In the genomic region with DNA sequence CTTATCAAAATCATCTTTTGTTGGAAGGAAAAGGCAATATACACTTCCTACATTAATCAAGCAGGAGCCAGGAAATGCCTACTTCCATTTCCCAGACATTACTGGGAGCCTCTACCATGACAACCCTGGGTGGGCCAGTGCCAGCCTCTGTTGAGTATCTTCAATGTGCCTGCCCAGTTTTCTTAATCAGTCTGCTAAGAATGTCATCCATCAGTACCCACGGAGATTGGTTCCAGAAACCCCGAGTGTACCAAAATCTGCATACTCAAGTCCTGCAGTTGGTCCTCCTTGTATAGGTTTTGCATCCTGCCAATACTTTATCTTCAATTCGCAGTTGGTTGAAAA, we compare ENCODE assay signal across 25 cellular contexts.
DNase-seq lines count a peak whose midpoint lies in the region; ATAC-seq and TF ChIP-seq lines count a peak whose summit lies in the region.
"Had no signal": no experiment of that assay in that cellular context is flagged by ENCODE, and none has a peak within 500 bp of the region (broad histone marks: within the 10 kb centered on the region; RNA-seq: fewer than 3 reads in every experiment).

No MANE protein-coding gene starts in this region.

- no peaks in the 10 kb centered on the region for H3K9me3 Mint-ChIP-seq in naive B cell
- H3K9me3 Mint-ChIP-seq: activated T-cell treated with anti-CD3 and anti-CD28 coated beads, Interleukin-2, amount 50 U/mL, for 4 hours; CD8-positive, alpha-beta T cell; IgD-negative memory B cell; natural killer cell treated with Interleukin-12 subunit alpha and Interleukin-12 subunit beta and Interleukin-15 and Interleukin-18, amount 100 ng/mL, for 72 hours; WTC11 had no signal

- intact Hi-C loops in heart left ventricle (cut with DNase I) = no loop called here
- intact Hi-C loops in Right ventricle myocardium inferior (cut with DNase I) = no loop called here

- peaks cover 8 to 9% of the 10 kb centered on the region in 2 donors for H3K36me3 Mint-ChIP-seq in naive B cell
- H3K36me3 Mint-ChIP-seq: CD8-positive, alpha-beta T cell; natural killer cell treated with Interleukin-12 subunit alpha and Interleukin-12 subunit beta and Interleukin-15 and Interleukin-18, amount 100 ng/mL, for 72 hours; WTC11 had no signal

- no peaks in the 10 kb centered on the region for H3K27me3 Mint-ChIP-seq in naive B cell
- H3K27me3 Mint-ChIP-seq: IgD-negative memory B cell; natural killer cell treated with Interleukin-12 subunit alpha and Interleukin-12 subunit beta and Interleukin-15 and Interleukin-18, amount 100 ng/mL, for 72 hours had no signal

- peaks cover 0 to 42% (median 11%) of the 10 kb centered on the region in 12 donors for H3K4me1 ChIP-seq in heart left ventricle
- H3K4me1 ChIP-seq: Peyer's patch, tibial nerve had no signal

- H3K36me3 ChIP-seq in heart left ventricle = no peaks in the 10 kb centered on the region
- H3K36me3 ChIP-seq: brain microvascular endothelial cell, Peyer's patch, spleen, tibial nerve had no signal

- ATAC-seq in heart left ventricle (peak in 3 of 4 donors; percentile 21 to 44 (median 25)), Right ventricle myocardium inferior (no peak), GM19452 (IDR thresholded peaks at IDR 0.05; ENCODE audit: unreplicated experiment) (peak; percentile 23), HG02973 (IDR thresholded peaks at IDR 0.05; ENCODE audit: unreplicated experiment) (peak; percentile 11), naive B cell (ENCODE audit: low read depth in 2 of 2) (no peak)
- ATAC-seq: activated T-cell treated with anti-CD3 and anti-CD28 coated beads, Interleukin-2, amount 50 U/mL, for 4 hours; CD8-positive, alpha-beta T cell; HCT116; natural killer cell treated with Interleukin-12 subunit alpha and Interleukin-12 subunit beta and Interleukin-15 and Interleukin-18, amount 100 ng/mL, for 72 hours; WTC11 had no signal

- H3K9me3 ChIP-seq in heart left ventricle = no peaks in the 10 kb centered on the region
- H3K9me3 ChIP-seq: Peyer's patch, spleen, tibial nerve had no signal

- TF ChIP-seq POLR2A in heart left ventricle (IDR thresholded peaks at IDR 0.05) = no peak

- H3K4me3 Mint-ChIP-seq in naive B cell = peak overlapping the region in 6 of 8 donors; percentile 2 to 72 (median 42)
- H3K4me3 Mint-ChIP-seq: activated T-cell treated with anti-CD3 and anti-CD28 coated beads, Interleukin-2, amount 50 U/mL, for 4 hours; CD8-positive, alpha-beta T cell; natural killer cell treated with Interleukin-12 subunit alpha and Interleukin-12 subunit beta and Interleukin-15 and Interleukin-18, amount 100 ng/mL, for 72 hours; WTC11 had no signal

- 60 to 70% (median 65%) methylated on average over 3 of the region's 3 CpGs for WGBS in heart left ventricle, 4 donors

- DNase-seq in heart left ventricle (no peak), Right ventricle myocardium inferior (ENCODE audit: missing footprints) (no peak), naive B cell (no peak), H4 (ENCODE audit: low spot score) (no peak), occipital lobe (lab: John Stamatoyannopoulos, UW) (no peak), NCI-H524 (lab: John Stamatoyannopoulos, UW) (no peak)
- DNase-seq: activated CD4-positive, alpha-beta T cell treated with anti-CD3 and anti-CD28 coated beads, Interleukin-2, amount 50 U/mL, for 1 hour; activated naive CD4-positive, alpha-beta T cell; activated T-cell treated with anti-CD3 and anti-CD28 coated beads, Interleukin-2, amount 50 U/mL, for 4 hours; brain microvascular endothelial cell; CD8-positive, alpha-beta T cell; effector CD4-positive, alpha-beta T cell; NCI-H1092 treated with DMSO at 0.1 percent for 48 hours; NCI-H187 treated with DMSO at 0.1 percent for 48 hours; NCI-H748 treated with DMSO at 0.1 percent for 48 hours; spleen; SW 1271 had no signal

- H3K4me1 Mint-ChIP-seq in naive B cell = peaks cover 36 to 46% (median 37%) of the 10 kb centered on the region in 3 donors

- H3K27me3 ChIP-seq in heart left ventricle = no peaks in the 10 kb centered on the region
- H3K27me3 ChIP-seq: brain microvascular endothelial cell, Peyer's patch, spleen, tibial nerve had no signal

- peak overlapping the region in 2 of 12 donors; percentile 3 to 26 for H3K27ac ChIP-seq in heart left ventricle
- H3K27ac ChIP-seq: brain microvascular endothelial cell, Peyer's patch, spleen, tibial nerve had no signal

- no peak for TF ChIP-seq CTCF in heart left ventricle (IDR thresholded peaks at IDR 0.05)

- H3K27ac Mint-ChIP-seq in naive B cell = peak overlapping the region in 4 of 6 donors; percentile 27 to 55 (median 32)
- H3K27ac Mint-ChIP-seq: natural killer cell treated with Interleukin-12 subunit alpha and Interleukin-12 subunit beta and Interleukin-15 and Interleukin-18, amount 100 ng/mL, for 72 hours had no signal

- H3K4me3 ChIP-seq in heart left ventricle = no peak overlapping the region
- H3K4me3 ChIP-seq: Peyer's patch, spleen, tibial nerve had no signal

Comparison
In these comparisons a context has a peak if more than half of its experiments do, and no peak if none do; other contexts are left out.
1. ATAC-seq: peak in heart left ventricle (3 of 4), GM19452 (single experiment) and HG02973 (single experiment); none in Right ventricle myocardium inferior (single experiment) and naive B cell (0 of 2).